Comparison of ENCODE assay signal across 12 cellular contexts in the genomic region with DNA sequence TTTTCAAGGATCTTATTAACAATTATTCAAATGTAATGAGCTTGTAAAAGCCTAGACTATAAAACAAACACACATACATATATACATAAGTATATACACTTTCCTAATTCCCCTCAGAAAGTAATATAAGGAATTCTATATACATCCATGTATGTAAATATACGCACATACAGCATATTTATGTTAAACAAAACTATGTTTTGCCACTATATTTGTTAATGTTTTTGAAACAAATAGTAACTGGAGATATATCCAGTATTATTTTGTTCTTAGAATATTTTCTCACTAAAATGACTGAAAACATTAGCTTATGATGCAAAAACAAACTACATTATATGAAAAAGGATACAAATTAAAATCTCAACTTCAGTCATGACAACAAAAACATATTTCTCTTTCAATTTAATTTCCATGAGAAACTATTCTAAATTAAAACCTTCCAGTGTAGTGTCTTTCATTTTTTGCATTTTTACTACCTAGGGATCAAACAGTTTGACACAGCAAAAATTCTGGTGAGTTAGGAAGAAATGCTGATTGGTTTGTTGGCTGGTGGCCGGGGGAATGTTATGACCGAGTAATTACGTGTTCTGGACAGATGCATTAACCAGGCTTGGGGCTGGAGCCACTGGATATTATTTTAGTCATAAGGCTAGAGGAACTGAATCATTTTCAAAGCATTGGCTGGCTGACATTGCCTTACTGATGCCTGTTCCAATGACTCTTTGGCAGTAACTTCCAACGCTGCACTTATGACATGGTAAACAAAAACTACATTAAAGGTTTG.
A peak's percentile ranks its signal among the peaks of the same experiment; 100 is the strongest.
DNase-seq lines count a peak whose midpoint lies in the region; ATAC-seq, FAIRE-seq and TF ChIP-seq lines count a peak whose summit lies in the region.
"Had no signal": no experiment of that assay in that cellular context is flagged by ENCODE, and none has a peak within 500 bp of the region (broad histone marks: within the 10 kb centered on the region; RNA-seq: fewer than 3 reads in every experiment).

No MANE protein-coding gene starts in this region.

- no peaks in the 10 kb centered on the region for H4K20me1 ChIP-seq in OCI-LY7 (ENCODE audit: insufficient read depth, low read length)

- H3K4me1 ChIP-seq in RWPE2 (ENCODE audit: insufficient read depth, poor library complexity, severe bottlenecking) (peaks cover 11% of the 10 kb centered on the region), OCI-LY7 (ENCODE audit: insufficient read depth, low read length, poor library complexity, severe bottlenecking) (no peaks in the 10 kb centered on the region)

- peak; percentile 96 for ATAC-seq in RWPE2 (ENCODE audit: low read depth)
- ATAC-seq in GM18868 (IDR thresholded peaks at IDR 0.05; ENCODE audit: unreplicated experiment) = no peak
- ATAC-seq: T-helper 17 cell had no signal

- POLR2A ChIA-PET in OCI-LY7 (lab: Charles Lee) = interaction anchor here (1.1 kb wide), 1 partner anchor 177 kb away, joined by 3 read pairs; no protein-coding TSS in a partner anchor

- peak; percentile 95 for FAIRE-seq in H54 (lab: Jason Lieb, UNC)

- no peaks in the 10 kb centered on the region for H3K27me3 ChIP-seq in RWPE2 (ENCODE audit: insufficient read depth, poor library complexity, severe bottlenecking)

- H3K4me3 ChIP-seq in RWPE2 (ENCODE audit: severe bottlenecking) (no peak overlapping the region), epithelial cell of esophagus (ENCODE audit: low read length) (no peak overlapping the region), skeletal muscle cell (ENCODE audit: low read depth, low read length) (no peak overlapping the region), OCI-LY7 (ENCODE audit: low read depth, low read length, poor library complexity, severe bottlenecking) (no peak overlapping the region)
- H3K4me3 ChIP-seq: lung had no signal

- no peaks in the 10 kb centered on the region for H3K79me2 ChIP-seq in OCI-LY7 (ENCODE audit: insufficient read depth, low read depth, low read length)

- TF ChIP-seq CTCF in RWPE2 (IDR thresholded peaks at IDR 0.05; ENCODE audit: poor library complexity, severe bottlenecking) (no peak), epithelial cell of esophagus (IDR thresholded peaks at IDR 0.05; ENCODE audit: insufficient read depth, low read depth, low read length, missing control alignments) (no peak), OCI-LY7 (conservative IDR thresholded peaks at IDR 0.05; ENCODE audit: low read length) (no peak)

- H3K27ac ChIP-seq in RWPE2 (ENCODE audit: poor library complexity, severe bottlenecking) (no peak overlapping the region), OCI-LY7 (ENCODE audit: low read depth, low read length, poor library complexity, severe bottlenecking) (no peak overlapping the region)

- no TSS peak for BruUV-seq in OCI-LY7 (replicated peaks; lab: Mats Ljungman, UMichigan)

- CTCF ChIA-PET in OCI-LY7 (lab: Charles Lee; ENCODE audit: unreplicated experiment) = no interaction called here

- DNase-seq in H54 (ENCODE audit: insufficient read length, low spot score) (peak; percentile 19), RWPE2 (ENCODE audit: low spot score) (no peak), epithelial cell of esophagus (ENCODE audit: low read depth) (peak; percentile 47), skeletal muscle cell (ENCODE audit: low read depth) (peak; percentile 82), OCI-LY7 (ENCODE audit: low spot score) (no peak), globus pallidus (ENCODE audit: low spot score) (no peak), NCI-H345 treated with DMSO at 0.1 percent for 48 hours (lab: John Stamatoyannopoulos, UW; ENCODE audit: unreplicated experiment) (no peak)
- DNase-seq: anterior cingulate cortex, DMS79 treated with DMSO at 0.1 percent for 48 hours, T-helper 17 cell had no signal

- H3K36me3 ChIP-seq in RWPE2 (ENCODE audit: low read depth) = no peaks in the 10 kb centered on the region
- no peaks in the 10 kb centered on the region for H3K36me3 ChIP-seq in OCI-LY7 (ENCODE audit: insufficient read depth, low read length)

- no peak overlapping the region for H2AFZ ChIP-seq in OCI-LY7 (ENCODE audit: low read length)

- intact Hi-C loops in OCI-LY7 (cut with micrococcal nuclease; ENCODE audit: unreplicated experiment) = no loop called here

- H3K4me2 ChIP-seq in OCI-LY7 (ENCODE audit: low read length) = no peak overlapping the region

- H3K9me3 ChIP-seq in RWPE2 (ENCODE audit: severe bottlenecking) = no peaks in the 10 kb centered on the region
- H3K9me3 ChIP-seq in OCI-LY7 (ENCODE audit: low read length) = no peaks in the 10 kb centered on the region

- H3K9me2 ChIP-seq in OCI-LY7 (ENCODE audit: insufficient read depth, low read length) = no peaks in the 10 kb centered on the region

- TF ChIP-seq POLR2A in H54 (IDR thresholded peaks at IDR 0.05; ENCODE audit: low read depth, low read length) = no peak

Comparison
In these comparisons a context has a peak if more than half of its experiments do, and no peak if none do; other contexts are left out.
1. DNase-seq: peak in H54 (single experiment), epithelial cell of esophagus (single experiment) and skeletal muscle cell (single experiment); none in RWPE2 (single experiment), OCI-LY7 (single experiment), globus pallidus (single experiment) and NCI-H345 treated with DMSO at 0.1 percent for 48 hours (single experiment).